ENCODE assay signal across 8 cellular contexts in genomic region chr7:87935373-87935706, GRCh38. TPM values are rescaled to one million over a fixed set of nuclear protein-coding genes. Genes with fewer than 3 reads are reported as not detected.
DNase-seq lines count a peak whose midpoint lies in the region; ATAC-seq, FAIRE-seq and TF ChIP-seq lines count a peak whose summit lies in the region.

No MANE protein-coding gene starts in this region.

- H3K4me1 Mint-ChIP-seq in GM23338 (peaks cover 9% of the 10 kb centered on the region; the same call in 2 of the 3 replicates), mesothelial cell of epicardium (peaks cover 10% of the 10 kb centered on the region)

- no peak for TF ChIP-seq CTCF in A549 (IDR thresholded peaks at IDR 0.05)
- no peak for TF ChIP-seq CTCF in GM23338 (conservative IDR thresholded peaks at IDR 0.05; ENCODE audit: low read depth in 2 of 2)
- no peak for TF ChIP-seq CTCF in astrocyte of the cerebellum (IDR thresholded peaks at IDR 0.05; ENCODE audit: low read depth, low read length, missing control alignments)
- TF ChIP-seq CTCF in mesothelial cell of epicardium (IDR thresholded peaks at IDR 0.05; ENCODE audit: unreplicated experiment), result no peak

- H3K4me1 ChIP-seq in A549 (0 out of 3 replicates have a peak, but pooled peaks cover 3% of the 10 kb centered on the region), GM23338 (ENCODE audit: insufficient read depth) (peaks cover 7% of the 10 kb centered on the region)

- H3F3A ChIP-seq in GM23338 (replicated peaks; ENCODE audit: low read depth), result no peaks in the 10 kb centered on the region

- peak overlapping the region; percentile 87; the same call in 1 of the 2 replicates for H2AFZ ChIP-seq in GM23338

- no peak overlapping the region for H3K27ac ChIP-seq in A549
- H3K27ac ChIP-seq in GM23338 (ENCODE audit: low read depth), result no peak overlapping the region

- no peak for TF ChIP-seq RAD21 in A549 (conservative IDR thresholded peaks at IDR 0.05 in 1 of 2, IDR thresholded peaks at IDR 0.05 in 1 of 2)

- H3K4me3 Mint-ChIP-seq in GM23338 (peak overlapping the region; percentile 93), mesothelial cell of epicardium (peak overlapping the region; percentile 89)

- in situ Hi-C loops in astrocyte of the cerebellum (cut with HindIII; ENCODE audit: low sequenced_read_pairs), result no loop called here

- H3K79me2 ChIP-seq in GM23338 (replicated peaks; ENCODE audit: insufficient read depth), result no peaks in the 10 kb centered on the region

- POLR2A ChIA-PET in A549 (lab: Yijun Ruan, JAX), result no interaction called here

- H3K4me2 ChIP-seq in A549 (peak overlapping the region; percentile 91), GM23338 (peak overlapping the region; percentile 84)

- no peak for TF ChIP-seq EP300 in A549 (IDR thresholded peaks at IDR 0.05)

- FAIRE-seq in A549 (lab: Jason Lieb, UNC), result no peak

- DNase-seq in A549 (ENCODE audit: low read depth in 1 of 2, low spot score in 1 of 2) (no peak), GM23338 (ENCODE audit: low spot score) (peak; percentile 11), astrocyte of the cerebellum (ENCODE audit: low read depth) (no peak), mesothelial cell of epicardium (ENCODE audit: low spot score in 2 of 2, unreplicated experiment in 2 of 2) (no peak), epidermal melanocyte (ENCODE audit: insufficient read length, low spot score) (no peak)
- no peak for DNase-seq in stimulated activated naive CD4-positive, alpha-beta T cell (lab: John Stamatoyannopoulos, UW)

- H3K27ac Mint-ChIP-seq in GM23338 (no peak overlapping the region), mesothelial cell of epicardium (no peak overlapping the region)

- CTCF ChIA-PET in A549 (lab: Yijun Ruan, JAX), result no interaction called here

- no peaks in the 10 kb centered on the region for H3K9me2 ChIP-seq in GM23338 (ENCODE audit: insufficient read depth)

- no peaks in the 10 kb centered on the region for H4K20me1 ChIP-seq in GM23338 (replicated peaks; ENCODE audit: insufficient read depth)

- no peaks in the 10 kb centered on the region for H3K9me3 ChIP-seq in A549

- H3K27me3 Mint-ChIP-seq in GM23338 (ENCODE audit: insufficient read depth, low read depth, poor library complexity) (peaks cover 5% of the 10 kb centered on the region), mesothelial cell of epicardium (ENCODE audit: low read depth) (peaks cover 38% of the 10 kb centered on the region)

- ATAC-seq in A549, result no peak
- ATAC-seq in GM23338, result no peak
- no peak for ATAC-seq in GM19463 (IDR thresholded peaks at IDR 0.05; ENCODE audit: unreplicated experiment)
- ATAC-seq in HG02763 (IDR thresholded peaks at IDR 0.05; ENCODE audit: unreplicated experiment), result no peak

- peak overlapping the region; percentile 66; the same call in 2 of the 3 replicates for H3K4me3 ChIP-seq in A549
- peak overlapping the region; percentile 69 for H3K4me3 ChIP-seq in GM23338
- peak overlapping the region; percentile 70 for H3K4me3 ChIP-seq in astrocyte of the cerebellum (ENCODE audit: low read depth, low read length)

- TF ChIP-seq POLR2A in A549 (IDR thresholded peaks at IDR 0.05; ENCODE audit: low read length), result no peak

- H3K27me3 ChIP-seq in GM23338 (ENCODE audit: insufficient read depth), result peaks cover 10% of the 10 kb centered on the region

- no peaks in the 10 kb centered on the region for H3K9me3 Mint-ChIP-seq in GM23338
- H3K9me3 Mint-ChIP-seq in mesothelial cell of epicardium, result peaks cover 4% of the 10 kb centered on the region

- H3K36me3 Mint-ChIP-seq in GM23338 (ENCODE audit: low read depth) (peaks cover 17% of the 10 kb centered on the region), mesothelial cell of epicardium (no peaks in the 10 kb centered on the region)

- no peaks in the 10 kb centered on the region for H3K36me3 ChIP-seq in GM23338 (ENCODE audit: insufficient read depth)

- 61% methylated on average over 8 of the region's 8 CpGs for WGBS in A549 (ENCODE audit: missing lambda C conversion rate)

TF ChIP-seq in A549, 52 proteins besides CTCF, POLR2A, EP300 and RAD21 (continues in another document):
- TF ChIP-seq POLR2AphosphoS2 (conservative IDR thresholded peaks at IDR 0.05; ENCODE audit: low read length), result no peak
- TF ChIP-seq NPAS2 (CRISPR knock-in tag; IDR thresholded peaks at IDR 0.05; ENCODE audit: borderline replicate concordance), result no peak
- no peak for TF ChIP-seq KDM5A (IDR thresholded peaks at IDR 0.05)
- TF ChIP-seq E2F6 (IDR thresholded peaks at IDR 0.05; ENCODE audit: borderline replicate concordance, low read depth), result no peak
- TF ChIP-seq HOXA7 (CRISPR knock-in tag; IDR thresholded peaks at IDR 0.05), result no peak
- no peak for TF ChIP-seq ESRRA (IDR thresholded peaks at IDR 0.05; ENCODE audit: borderline replicate concordance, low read length)
- TF ChIP-seq SMC3 (IDR thresholded peaks at IDR 0.05), result no peak
- no peak for TF ChIP-seq CEBPB (IDR thresholded peaks at IDR 0.05)

TF ChIP-seq in GM23338, 12 proteins besides CTCF, POLR2A, EP300 and RAD21 (continues in another document):
- TF ChIP-seq REST (IDR thresholded peaks at IDR 0.05; ENCODE audit: unreplicated experiment) (no peak), STAT1 (IDR thresholded peaks at IDR 0.05; ENCODE audit: unreplicated experiment) (no peak)

RNA-seq across cellular contexts. Expression of gene ADAM22, which starts 1.3 kb away (rescaled TPM):
- polyA plus RNA-seq in A549 (2011; rRNA removed) (0.38 and 0.59 TPM in 2 replicates), A549 (2017; fragmentation: RNase III; extraction: RNeasy Plus Mini Kit Qiagen cat#74134 plus additional on column Dnase treatment) (0.29 to 0.53 TPM (median 0.52 TPM) in 3 replicates), GM23338 (2016; fragmentation: Nextera tagmentation; extraction: Ambion mirVana) (2.7 and 2.8 TPM in 2 replicates)
- 0.09 and 0.12 TPM in 2 replicates for polyA plus RNA-seq in A549 (2012; cell fraction: cytosol; rRNA removed)
- 0.10 and 0.31 TPM in 2 replicates for polyA plus RNA-seq in A549 (2012; cell fraction: nucleus; rRNA removed)
- 0.79 and 0.97 TPM in 2 replicates for polyA minus RNA-seq in A549 (2011; rRNA and poly(A)+ RNA removed)
- 17.6 and 18.7 TPM in 2 replicates for total RNA-seq in GM23338 (2014; rRNA removed; shearing (Covaris generic))
- 4.3 to 6.3 TPM (median 4.7 TPM) in 3 replicates for total RNA-seq in mesothelial cell of epicardium

RNA-seq across cellular contexts. Expression of gene DBF4, which starts 59.0 kb away (rescaled TPM):
- polyA plus RNA-seq in A549 (2011; rRNA removed) (17.3 and 29.3 TPM in 2 replicates), A549 (2017; fragmentation: RNase III; extraction: RNeasy Plus Mini Kit Qiagen cat#74134 plus additional on column Dnase treatment) (27.8 to 30.0 TPM (median 28.2 TPM) in 3 replicates), GM23338 (2016; fragmentation: Nextera tagmentation; extraction: Ambion mirVana) (77.2 and 91.5 TPM in 2 replicates)
- polyA plus RNA-seq in A549 (2012; cell fraction: cytosol; rRNA removed), result 11.0 and 12.6 TPM in 2 replicates
- 9.0 and 9.4 TPM in 2 replicates for polyA plus RNA-seq in A549 (2012; cell fraction: nucleus; rRNA removed)
- polyA minus RNA-seq in A549 (2011; rRNA and poly(A)+ RNA removed), result 3.6 and 3.8 TPM in 2 replicates
- total RNA-seq in GM23338 (2014; rRNA removed; shearing (Covaris generic)), result 62.6 and 67.4 TPM in 2 replicates
- total RNA-seq in mesothelial cell of epicardium, result 20.3 to 21.2 TPM (median 20.6 TPM) in 3 replicates

RNA-seq across cellular contexts. Expression of gene SLC25A40, which starts 59.2 kb away (rescaled TPM):
- 19.5 and 22.0 TPM in 2 replicates for polyA plus RNA-seq in A549 (2011; rRNA removed)
- 3.1 and 3.7 TPM in 2 replicates for polyA plus RNA-seq in A549 (2012; cell fraction: cytosol; rRNA removed)
- 3.3 and 4.2 TPM in 2 replicates for polyA plus RNA-seq in A549 (2012; cell fraction: nucleus; rRNA removed)
- 9.4 to 11.8 TPM (median 10.1 TPM) in 3 replicates for polyA plus RNA-seq in A549 (2017; fragmentation: RNase III; extraction: RNeasy Plus Mini Kit Qiagen cat#74134 plus additional on column Dnase treatment)
- 3.2 and 6.4 TPM in 2 replicates for polyA minus RNA-seq in A549 (2011; rRNA and poly(A)+ RNA removed)
- 15.7 and 30.7 TPM in 2 replicates for total RNA-seq in GM23338 (2014; rRNA removed; shearing (Covaris generic))
- 4.6 and 8.4 TPM in 2 replicates for polyA plus RNA-seq in GM23338 (2016; fragmentation: Nextera tagmentation; extraction: Ambion mirVana)
- 20.1 to 25.6 TPM (median 24.2 TPM) in 3 replicates for total RNA-seq in mesothelial cell of epicardium
